11 cellular contexts compared by ENCODE assay signal in genomic region chr6:34315780-34316179, GRCh38.
DNase-seq lines count a peak whose midpoint lies in the region; ATAC-seq and TF ChIP-seq lines count a peak whose summit lies in the region.
"Had no signal": no experiment of that assay in that cellular context is flagged by ENCODE, and none has a peak within 500 bp of the region (broad histone marks: within the 10 kb centered on the region; RNA-seq: fewer than 3 reads in every experiment).

No MANE protein-coding gene starts in this region.

- no peak overlapping the region for H3K4me3 ChIP-seq in KMS-11 (IDR thresholded peaks at IDR 0.05; ENCODE audit: insufficient read depth, low read depth, low read length)
- H3K4me3 ChIP-seq: SJCRH30 had no signal

- peak overlapping the region; percentile 60 for H3K4me3 Mint-ChIP-seq in activated T-cell treated with anti-CD3 and anti-CD28 coated beads, Interleukin-2, amount 50 U/mL, for 4 hours
- H3K4me3 Mint-ChIP-seq in natural killer cell treated with Interleukin-12 subunit alpha and Interleukin-12 subunit beta and Interleukin-15 and Interleukin-18, amount 100 ng/mL, for 72 hours: no peak overlapping the region
- H3K4me3 Mint-ChIP-seq in activated CD8-positive, alpha-beta memory T cell treated with anti-CD3 and anti-CD28 coated beads, Interleukin-2, amount 10 ng/mL, durations not matched to agents 7 days and 5 days: no peak overlapping the region

- ATAC-seq in activated T-cell treated with anti-CD3 and anti-CD28 coated beads, Interleukin-2, amount 50 U/mL, for 4 hours: peak; percentile 38 to 51
- no peak for ATAC-seq in natural killer cell treated with Interleukin-12 subunit alpha and Interleukin-12 subunit beta and Interleukin-15 and Interleukin-18, amount 100 ng/mL, for 72 hours
- ATAC-seq in HG03025 (IDR thresholded peaks at IDR 0.05; ENCODE audit: low FRiP score, unreplicated experiment): no peak
- ATAC-seq in activated CD8-positive, alpha-beta memory T cell treated with anti-CD3 and anti-CD28 coated beads, Interleukin-2, amount 10 ng/mL, durations not matched to agents 7 days and 5 days: no peak

- H2AFZ ChIP-seq in KMS-11 (ENCODE audit: low read depth): no peak overlapping the region

- CTCF ChIA-PET in activated CD8-positive, alpha-beta memory T cell treated with anti-CD3 and anti-CD28 coated beads, Interleukin-2, amount 10 ng/mL, durations not matched to agents 7 days and 5 days (lab: Charles Lee): interaction anchor here (1.6 kb wide), 1 partner anchor 67 kb away, joined by 3 read pairs; no protein-coding TSS in a partner anchor

- DNase-seq in GDM1 (lab: John Stamatoyannopoulos, UW): peak; percentile 65
- no peak for DNase-seq in activated T-cell treated with anti-CD3 and anti-CD28 coated beads, Interleukin-2, amount 50 U/mL, for 4 hours
- no peak for DNase-seq in natural killer cell treated with Interleukin-12 subunit alpha and Interleukin-12 subunit beta and Interleukin-15 and Interleukin-18, amount 100 ng/mL, for 72 hours (ENCODE audit: low spot score)
- no peak for DNase-seq in mucosa of gallbladder (ENCODE audit: low spot score)
- no peak for DNase-seq in activated CD8-positive, alpha-beta memory T cell treated with anti-CD3 and anti-CD28 coated beads, Interleukin-2, amount 10 ng/mL, durations not matched to agents 7 days and 5 days
- DNase-seq in kidney glomerular epithelial cell (lab: John Stamatoyannopoulos, UW): no peak
- DNase-seq: activated gamma-delta T cell treated with Interleukin-2 at 50 U/mL for 16 hours, NCI-H1105, SJCRH30 had no signal

- no peak overlapping the region for H3K27ac ChIP-seq in KMS-11
- H3K27ac ChIP-seq: SJCRH30 had no signal

- H3K9ac ChIP-seq in KMS-11: no peak overlapping the region

- peaks cover 5% of the 10 kb centered on the region for H3K36me3 Mint-ChIP-seq in activated T-cell treated with anti-CD3 and anti-CD28 coated beads, Interleukin-2, amount 50 U/mL, for 4 hours (ENCODE audit: insufficient read depth)
- H3K36me3 Mint-ChIP-seq in natural killer cell treated with Interleukin-12 subunit alpha and Interleukin-12 subunit beta and Interleukin-15 and Interleukin-18, amount 100 ng/mL, for 72 hours: no peaks in the 10 kb centered on the region
- H3K36me3 Mint-ChIP-seq in activated CD8-positive, alpha-beta memory T cell treated with anti-CD3 and anti-CD28 coated beads, Interleukin-2, amount 10 ng/mL, durations not matched to agents 7 days and 5 days: no peaks in the 10 kb centered on the region

- H3K79me2 ChIP-seq in KMS-11 (ENCODE audit: insufficient read depth, low read depth): peaks cover 35% of the 10 kb centered on the region; the same call in 1 of the 2 replicates

- TF ChIP-seq CTCF in KMS-11 (conservative IDR thresholded peaks at IDR 0.05; ENCODE audit: low read depth, low read length): no peak

- H3K27me3 Mint-ChIP-seq in activated T-cell treated with anti-CD3 and anti-CD28 coated beads, Interleukin-2, amount 50 U/mL, for 4 hours (ENCODE audit: low read depth): no peaks in the 10 kb centered on the region
- H3K27me3 Mint-ChIP-seq in natural killer cell treated with Interleukin-12 subunit alpha and Interleukin-12 subunit beta and Interleukin-15 and Interleukin-18, amount 100 ng/mL, for 72 hours: no peaks in the 10 kb centered on the region
- H3K27me3 Mint-ChIP-seq in activated CD8-positive, alpha-beta memory T cell treated with anti-CD3 and anti-CD28 coated beads, Interleukin-2, amount 10 ng/mL, durations not matched to agents 7 days and 5 days: no peaks in the 10 kb centered on the region

- peaks cover 49% of the 10 kb centered on the region for H3K4me1 ChIP-seq in KMS-11 (ENCODE audit: low read depth, poor library complexity, severe bottlenecking)
- H3K4me1 ChIP-seq: SJCRH30 had no signal

- no peaks in the 10 kb centered on the region for H4K20me1 ChIP-seq in KMS-11 (ENCODE audit: insufficient read depth)

- peaks cover 55% of the 10 kb centered on the region for H3K4me1 Mint-ChIP-seq in activated T-cell treated with anti-CD3 and anti-CD28 coated beads, Interleukin-2, amount 50 U/mL, for 4 hours (ENCODE audit: low read depth)
- H3K4me1 Mint-ChIP-seq in natural killer cell treated with Interleukin-12 subunit alpha and Interleukin-12 subunit beta and Interleukin-15 and Interleukin-18, amount 100 ng/mL, for 72 hours (ENCODE audit: low read depth in 2 of 2): peaks cover 20 to 26% of the 10 kb centered on the region in 2 donors
- H3K4me1 Mint-ChIP-seq in activated CD8-positive, alpha-beta memory T cell treated with anti-CD3 and anti-CD28 coated beads, Interleukin-2, amount 10 ng/mL, durations not matched to agents 7 days and 5 days: peaks cover 40% of the 10 kb centered on the region

- peak overlapping the region; percentile 23 to 52 for H3K27ac Mint-ChIP-seq in natural killer cell treated with Interleukin-12 subunit alpha and Interleukin-12 subunit beta and Interleukin-15 and Interleukin-18, amount 100 ng/mL, for 72 hours
- no peak overlapping the region for H3K27ac Mint-ChIP-seq in activated CD8-positive, alpha-beta memory T cell treated with anti-CD3 and anti-CD28 coated beads, Interleukin-2, amount 10 ng/mL, durations not matched to agents 7 days and 5 days

- peak overlapping the region; percentile 26; the same call in 1 of the 2 replicates for H3K4me2 ChIP-seq in KMS-11

- H3K36me3 ChIP-seq in KMS-11 (ENCODE audit: insufficient read depth): no peaks in the 10 kb centered on the region
- H3K36me3 ChIP-seq: SJCRH30 had no signal

- H3K27me3 ChIP-seq in KMS-11 (ENCODE audit: insufficient read depth, low read depth): no peaks in the 10 kb centered on the region
- H3K27me3 ChIP-seq: SJCRH30 had no signal

- no peaks in the 10 kb centered on the region for H3K9me3 Mint-ChIP-seq in activated T-cell treated with anti-CD3 and anti-CD28 coated beads, Interleukin-2, amount 50 U/mL, for 4 hours
- no peaks in the 10 kb centered on the region for H3K9me3 Mint-ChIP-seq in natural killer cell treated with Interleukin-12 subunit alpha and Interleukin-12 subunit beta and Interleukin-15 and Interleukin-18, amount 100 ng/mL, for 72 hours
- no peaks in the 10 kb centered on the region for H3K9me3 Mint-ChIP-seq in activated CD8-positive, alpha-beta memory T cell treated with anti-CD3 and anti-CD28 coated beads, Interleukin-2, amount 10 ng/mL, durations not matched to agents 7 days and 5 days (ENCODE audit: low read depth)

Comparison
In these comparisons a context has a peak if more than half of its experiments do, and no peak if none do; other contexts are left out.
1. ATAC-seq: peak in activated T-cell treated with anti-CD3 and anti-CD28 coated beads, Interleukin-2, amount 50 U/mL, for 4 hours (2 of 2); none in natural killer cell treated with Interleukin-12 subunit alpha and Interleukin-12 subunit beta and Interleukin-15 and Interleukin-18, amount 100 ng/mL, for 72 hours (0 of 2), HG03025 (single experiment) and activated CD8-positive, alpha-beta memory T cell treated with anti-CD3 and anti-CD28 coated beads, Interleukin-2, amount 10 ng/mL, durations not matched to agents 7 days and 5 days (single experiment).